In genomic region chr6:131039345-131039680, GRCh38 we compare ENCODE assay signal across 1 cellular context.
TF ChIP-seq lines count a peak whose summit lies in the region.

No MANE protein-coding gene starts in this region.

TF ChIP-seq in HepG2, 621 proteins besides CTCF, POLR2A, EP300 and RAD21 (continued from another document and continues in another):
- 0 out of 2 replicates have a peak, but pooled peaks have one; percentile 14 for TF ChIP-seq ZNF564 (CRISPR knock-in tag; IDR thresholded peaks at IDR 0.05)
- TF ChIP-seq EHMT2 (IDR thresholded peaks at IDR 0.05; ENCODE audit: borderline replicate concordance, low read depth, low read length) = peak; percentile 78; the same call in 1 of the 2 replicates
- no peak for TF ChIP-seq ATF7 (IDR thresholded peaks at IDR 0.05)
- TF ChIP-seq ATF7 (CRISPR knock-in tag; IDR thresholded peaks at IDR 0.05) = no peak
- no peak; the same call in 1 of the 2 replicates for TF ChIP-seq IRF2 (CRISPR knock-in tag; IDR thresholded peaks at IDR 0.05)
- no peak for TF ChIP-seq ZNF704 (CRISPR knock-in tag; IDR thresholded peaks at IDR 0.05; ENCODE audit: borderline replicate concordance)
- no peak for TF ChIP-seq RCOR2 (CRISPR knock-in tag; IDR thresholded peaks at IDR 0.05)
- peak; percentile 44; the same call in 1 of the 2 replicates for TF ChIP-seq CHD4 (IDR thresholded peaks at IDR 0.05; ENCODE audit: borderline replicate concordance, low read length)
- no peak for TF ChIP-seq FOXA3 (CRISPR knock-in tag; IDR thresholded peaks at IDR 0.05)
- TF ChIP-seq PAXIP1 (CRISPR knock-in tag; conservative IDR thresholded peaks at IDR 0.05) = peak; percentile 8
- TF ChIP-seq ZNF503 (CRISPR knock-in tag; IDR thresholded peaks at IDR 0.05) = peak; percentile 3; the same call in 1 of the 2 replicates
- 0 out of 2 replicates have a peak, but pooled peaks have one; percentile 2 for TF ChIP-seq THRA (CRISPR knock-in tag; IDR thresholded peaks at IDR 0.05; ENCODE audit: borderline replicate concordance)
- TF ChIP-seq ESRRA (CRISPR knock-in tag; IDR thresholded peaks at IDR 0.05; ENCODE audit: low read depth) = peak; percentile 1; the same call in 1 of the 2 replicates
- no peak for TF ChIP-seq ZBTB44 (CRISPR knock-in tag; IDR thresholded peaks at IDR 0.05)
- TF ChIP-seq SOX6 (IDR thresholded peaks at IDR 0.05) = no peak
- 0 out of 2 replicates have a peak, but pooled peaks have one; percentile 16 for TF ChIP-seq SOX6 (CRISPR knock-in tag; IDR thresholded peaks at IDR 0.05)
- TF ChIP-seq ZNF766 (CRISPR knock-in tag; IDR thresholded peaks at IDR 0.05; ENCODE audit: borderline replicate concordance) = 0 out of 2 replicates have a peak, but pooled peaks have one; percentile 54
- no peak for TF ChIP-seq HMG20A (CRISPR knock-in tag; IDR thresholded peaks at IDR 0.05; ENCODE audit: borderline replicate concordance)
- 0 out of 2 replicates have a peak, but pooled peaks have one; percentile 9 for TF ChIP-seq ZSCAN29 (CRISPR knock-in tag; conservative IDR thresholded peaks at IDR 0.05)
- TF ChIP-seq ARHGAP35 (CRISPR knock-in tag; IDR thresholded peaks at IDR 0.05; ENCODE audit: borderline replicate concordance) = no peak
- TF ChIP-seq ZNF703 (CRISPR knock-in tag; IDR thresholded peaks at IDR 0.05; ENCODE audit: borderline replicate concordance) = no peak
- peak; percentile 49 for TF ChIP-seq ZFX (CRISPR knock-in tag; IDR thresholded peaks at IDR 0.05; ENCODE audit: low read depth)
- TF ChIP-seq ZNF580 (CRISPR knock-in tag; IDR thresholded peaks at IDR 0.05; ENCODE audit: borderline replicate concordance, low read depth) = 0 out of 2 replicates have a peak, but pooled peaks have one; percentile 6
- peak; percentile 9; the same call in 1 of the 2 replicates for TF ChIP-seq MXD4 (CRISPR knock-in tag; IDR thresholded peaks at IDR 0.05)
- TF ChIP-seq ARID2 (CRISPR knock-in tag; IDR thresholded peaks at IDR 0.05; ENCODE audit: borderline replicate concordance) = 0 out of 2 replicates have a peak, but pooled peaks have one; percentile 19
- no peak for TF ChIP-seq SMAD3 (CRISPR knock-in tag; IDR thresholded peaks at IDR 0.05)
- TF ChIP-seq ZC3H13 (CRISPR knock-in tag; IDR thresholded peaks at IDR 0.05) = no peak
- peak; percentile 44; the same call in 1 of the 2 replicates for TF ChIP-seq SNAPC2 (CRISPR knock-in tag; IDR thresholded peaks at IDR 0.05)
- TF ChIP-seq RFXANK (CRISPR knock-in tag; IDR thresholded peaks at IDR 0.05) = no peak
- TF ChIP-seq CEBPB (IDR thresholded peaks at IDR 0.05; ENCODE audit: borderline replicate concordance, low read depth, low read length) = no peak
- TF ChIP-seq STAT6 (CRISPR knock-in tag; IDR thresholded peaks at IDR 0.05; ENCODE audit: borderline replicate concordance) = 0 out of 2 replicates have a peak, but pooled peaks have one; percentile 1
- TF ChIP-seq KMT2A (CRISPR knock-in tag; IDR thresholded peaks at IDR 0.05) = 0 out of 2 replicates have a peak, but pooled peaks have one; percentile 1
- no peak for TF ChIP-seq REXO4 (CRISPR knock-in tag; IDR thresholded peaks at IDR 0.05; ENCODE audit: borderline replicate concordance)
- TF ChIP-seq PHF21A (CRISPR knock-in tag; IDR thresholded peaks at IDR 0.05) = peak; percentile 10; the same call in 1 of the 2 replicates
- TF ChIP-seq ZNF543 (CRISPR knock-in tag; IDR thresholded peaks at IDR 0.05) = no peak
- TF ChIP-seq NCOA5 (CRISPR knock-in tag; IDR thresholded peaks at IDR 0.05) = no peak
- TF ChIP-seq CAMTA2 (CRISPR knock-in tag; IDR thresholded peaks at IDR 0.05; ENCODE audit: borderline replicate concordance) = no peak
- TF ChIP-seq RNF219 (CRISPR knock-in tag; IDR thresholded peaks at IDR 0.05) = 0 out of 2 replicates have a peak, but pooled peaks have one; percentile 22
- no peak for TF ChIP-seq SP1 (IDR thresholded peaks at IDR 0.05)
- no peak for TF ChIP-seq SP1 (CRISPR knock-in tag; IDR thresholded peaks at IDR 0.05)
- TF ChIP-seq NFIB (CRISPR knock-in tag; IDR thresholded peaks at IDR 0.05; ENCODE audit: borderline replicate concordance) = no peak
- no peak for TF ChIP-seq SIX1 (CRISPR knock-in tag; IDR thresholded peaks at IDR 0.05; ENCODE audit: borderline replicate concordance)
- peak; percentile 3; the same call in 1 of the 2 replicates for TF ChIP-seq ZNF761 (CRISPR knock-in tag; conservative IDR thresholded peaks at IDR 0.05)
- 0 out of 2 replicates have a peak, but pooled peaks have one; percentile 1 for TF ChIP-seq ZBTB43 (CRISPR knock-in tag; conservative IDR thresholded peaks at IDR 0.05)
- TF ChIP-seq KAT8 (CRISPR knock-in tag; IDR thresholded peaks at IDR 0.05) = no peak
- TF ChIP-seq ZNF383 (CRISPR knock-in tag; IDR thresholded peaks at IDR 0.05; ENCODE audit: borderline replicate concordance) = 0 out of 2 replicates have a peak, but pooled peaks have one; percentile 5
- no peak for TF ChIP-seq MTF2 (CRISPR knock-in tag; IDR thresholded peaks at IDR 0.05; ENCODE audit: borderline replicate concordance)
- no peak for TF ChIP-seq SNAPC5 (CRISPR knock-in tag; IDR thresholded peaks at IDR 0.05; ENCODE audit: borderline replicate concordance)
- peak; percentile 8; the same call in 1 of the 2 replicates for TF ChIP-seq MEF2D (CRISPR knock-in tag; IDR thresholded peaks at IDR 0.05)
- TF ChIP-seq ZSCAN31 (CRISPR knock-in tag; IDR thresholded peaks at IDR 0.05; ENCODE audit: low read depth) = peak; percentile 18; the same call in 1 of the 2 replicates
